ENCODE assay signal across 13 cellular contexts in the genomic region with DNA sequence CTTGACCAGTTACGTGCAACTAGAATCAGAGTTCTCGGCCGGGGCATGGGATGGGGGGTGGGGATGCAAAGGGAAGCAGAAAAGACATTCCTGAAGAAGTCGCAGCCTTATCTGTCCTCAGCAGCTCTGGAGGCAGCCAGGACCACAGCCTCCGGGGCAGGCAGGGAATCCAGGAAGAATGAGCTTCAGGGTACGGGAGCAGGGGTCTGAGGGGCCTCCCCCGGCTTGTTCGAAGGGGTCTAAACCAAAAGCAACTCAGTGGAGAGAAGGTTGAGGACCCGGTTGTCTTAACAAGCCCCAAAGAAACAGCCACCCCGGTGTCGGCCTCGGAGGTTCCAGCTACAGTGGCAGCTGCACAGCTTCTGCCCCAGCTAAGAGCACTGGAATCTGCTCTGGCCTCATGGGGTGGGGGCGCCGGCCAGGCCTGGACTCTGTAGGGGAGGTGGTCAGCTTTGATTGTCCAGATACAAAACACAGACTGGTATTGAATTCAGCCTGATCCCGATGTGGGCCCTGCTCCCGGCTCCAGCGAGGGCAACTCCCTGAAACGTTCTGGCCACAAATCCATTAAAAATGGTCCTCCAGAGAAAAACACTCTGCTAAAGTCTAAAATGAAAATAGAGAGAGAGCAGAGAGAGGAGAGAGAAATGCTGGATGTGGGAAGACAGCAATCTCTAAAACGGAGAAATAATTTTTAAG. TPM values are rescaled to one million over a fixed set of nuclear protein-coding genes. Genes with fewer than 3 reads are reported as not detected.
A peak's percentile ranks its signal among the peaks of the same experiment; 100 is the strongest.
DNase-seq lines count a peak whose midpoint lies in the region; TF ChIP-seq lines count a peak whose summit lies in the region.
"Had no signal": no experiment of that assay in that cellular context is flagged by ENCODE, and none has a peak within 500 bp of the region (broad histone marks: within the 10 kb centered on the region; RNA-seq: fewer than 3 reads in every experiment).

No MANE protein-coding gene starts in this region.

- WGBS in endodermal cell (ENCODE audit: insufficient coverage in 1 of 2, insufficient read length in 1 of 2), 2 experiments, result 1 to 2% methylated on average over 11 to 19 of the region's 19 CpGs
- 13 to 25% methylated on average over 19 of the region's 19 CpGs for WGBS in thyroid gland, 2 donors

- peak overlapping the region; percentile 27 for H3K4me3 Mint-ChIP-seq in endodermal cell
- H3K4me3 Mint-ChIP-seq: activated CD8-positive, alpha-beta memory T cell treated with anti-CD3 and anti-CD28 coated beads, Interleukin-2, amount 10 ng/mL, durations not matched to agents 7 days and 5 days had no signal

- H3K36me3 ChIP-seq in endodermal cell (ENCODE audit: control insufficient read depth, insufficient read depth, low read length), result no peaks in the 10 kb centered on the region
- peaks cover 7 to 9% of the 10 kb centered on the region in 2 donors for H3K36me3 ChIP-seq in mucosa of rectum (ENCODE audit: control insufficient read depth in 2 of 2, insufficient read depth in 2 of 2, low read length in 2 of 2)
- H3K36me3 ChIP-seq in thyroid gland, result no peaks in the 10 kb centered on the region

- peaks cover 13% of the 10 kb centered on the region for H3K4me1 ChIP-seq in endodermal cell (ENCODE audit: control insufficient read depth, insufficient read depth, low read length)
- H3K4me1 ChIP-seq in mucosa of rectum (ENCODE audit: control insufficient read depth in 2 of 2, insufficient read depth in 2 of 2, low read length in 2 of 2), result peaks cover 31 to 33% of the 10 kb centered on the region in 2 donors
- no peaks in the 10 kb centered on the region for H3K4me1 ChIP-seq in thyroid gland

- H3K9me3 ChIP-seq in endodermal cell (ENCODE audit: control insufficient read depth, low read length), result peaks cover 13% of the 10 kb centered on the region
- no peaks in the 10 kb centered on the region for H3K9me3 ChIP-seq in mucosa of rectum (ENCODE audit: control insufficient read depth in 2 of 2, low read length in 2 of 2)
- H3K9me3 ChIP-seq in thyroid gland, result no peaks in the 10 kb centered on the region
- H3K9me3 ChIP-seq: Caco-2 had no signal

- H3K27me3 Mint-ChIP-seq in endodermal cell (ENCODE audit: insufficient read depth), result no peaks in the 10 kb centered on the region

- peaks cover 16% of the 10 kb centered on the region for H3K4me1 Mint-ChIP-seq in endodermal cell

- no peak overlapping the region for H3K27ac Mint-ChIP-seq in endodermal cell
- H3K27ac Mint-ChIP-seq: activated CD8-positive, alpha-beta memory T cell treated with anti-CD3 and anti-CD28 coated beads, Interleukin-2, amount 10 ng/mL, durations not matched to agents 7 days and 5 days had no signal

- intact Hi-C loops in thyroid gland (cut with DNase I), result no loop called here

- peak; percentile 57 for DNase-seq in NCI-H69 (lab: John Stamatoyannopoulos, UW)
- DNase-seq in endodermal cell, result peak; percentile 89
- DNase-seq in thyroid gland, result no peak
- no peak for DNase-seq in cerebellar nuclear complex (lab: John Stamatoyannopoulos, UW)
- no peak for DNase-seq in HCEC 1CT
- no peak for DNase-seq in NCI-H510A treated with DMSO at 0.1 percent for 48 hours (lab: John Stamatoyannopoulos, UW)
- DNase-seq: activated CD8-positive, alpha-beta memory T cell treated with anti-CD3 and anti-CD28 coated beads, Interleukin-2, amount 10 ng/mL, durations not matched to agents 7 days and 5 days; Caco-2; MV-4-11; SHP77 treated with DMSO at 0.1 percent for 48 hours had no signal

- no peak for TF ChIP-seq POLR2A in thyroid gland (IDR thresholded peaks at IDR 0.05)

- no peaks in the 10 kb centered on the region for H3K9me3 Mint-ChIP-seq in endodermal cell

- H3K4me3 ChIP-seq in endodermal cell (ENCODE audit: low read length) (peak overlapping the region; percentile 69), mucosa of rectum (ENCODE audit: low read length in 2 of 2) (peak overlapping the region; percentile 6 to 19), thyroid gland (replicated peaks in 1 of 3) (no peak overlapping the region)

- H3K27ac ChIP-seq in endodermal cell (ENCODE audit: low read depth, low read length) (no peak overlapping the region), mucosa of rectum (ENCODE audit: low read depth in 2 of 2, low read length in 2 of 2) (peak overlapping the region; percentile 69 to 77), thyroid gland (peak overlapping the region in 2 of 3 donors; percentile 33 to 36)
- H3K27ac ChIP-seq: HL-60 had no signal

- H3K36me3 Mint-ChIP-seq in endodermal cell (ENCODE audit: low read depth), result no peaks in the 10 kb centered on the region

- H3K9ac ChIP-seq in endodermal cell (ENCODE audit: extremely low read depth, low read length, poor library complexity, severe bottlenecking), result no peak overlapping the region
- H3K9ac ChIP-seq in mucosa of rectum (ENCODE audit: low read depth in 1 of 2, low read length in 2 of 2), result peak overlapping the region in 1 of 2 donors; percentile 62

- no peak for TF ChIP-seq CTCF in endodermal cell (conservative IDR thresholded peaks at IDR 0.05)
- no peak for TF ChIP-seq CTCF in thyroid gland (IDR thresholded peaks at IDR 0.05)

- H3K27me3 ChIP-seq in endodermal cell (ENCODE audit: control insufficient read depth, insufficient read depth, low read length, poor library complexity, severe bottlenecking) (peaks cover 100% of the 10 kb centered on the region), mucosa of rectum (ENCODE audit: control insufficient read depth in 2 of 2, insufficient read depth in 2 of 2, low read length in 2 of 2) (peaks cover 0 to 3% of the 10 kb centered on the region in 2 donors), thyroid gland (peaks cover 41% of the 10 kb centered on the region)

RNA-seq across cellular contexts. Expression of gene HOXB4, which starts 7.7 kb away (rescaled TPM):
- total RNA-seq in endodermal cell (not detected), thyroid gland (1 to 10 TPM in 1 of 4 donors, under 1 TPM in 3; 0.67 to 1.2 (median 0.80) TPM)
- 3.5 TPM for polyA plus RNA-seq in endodermal cell (2013, experiment 1 of 2)
- 3.4 TPM for polyA plus RNA-seq in endodermal cell (2013, experiment 2 of 2)

RNA-seq across cellular contexts. Expression of gene HOXB3, which starts 19.6 kb away (rescaled TPM):
- total RNA-seq in endodermal cell (not detected), thyroid gland (1 to 10 TPM; 1.5 to 6.7 (median 4.3) TPM)
- 36.0 TPM for polyA plus RNA-seq in endodermal cell (2013, experiment 1 of 2)
- polyA plus RNA-seq in endodermal cell (2013, experiment 2 of 2), result 33.5 TPM

RNA-seq across cellular contexts. Expression of gene HOXB5, which starts 23.1 kb away (rescaled TPM):
- total RNA-seq in endodermal cell, result not detected
- 5.3 TPM for polyA plus RNA-seq in endodermal cell (2013, experiment 1 of 2)
- polyA plus RNA-seq in endodermal cell (2013, experiment 2 of 2), result 2.5 TPM
- 1 to 10 TPM in 1 of 4 donors, under 1 TPM in 2, not detected in 1; 0.11 to 1.6 (median 0.49) TPM for total RNA-seq in thyroid gland
- total RNA-seq: Caco-2 had no signal

RNA-seq across cellular contexts. Expression of gene HOXB2, which starts 25.6 kb away (rescaled TPM):
- total RNA-seq in endodermal cell (under 1 TPM in 1 of 2 donors, not detected in 1; 0.22 TPM), thyroid gland (1 to 10 TPM; 2.6 to 9.4 (median 5.2) TPM)
- 121 TPM for polyA plus RNA-seq in endodermal cell (2013, experiment 1 of 2)
- polyA plus RNA-seq in endodermal cell (2013, experiment 2 of 2), result 124 TPM
- total RNA-seq: NCI-H460 had no signal

RNA-seq across cellular contexts. Expression of gene HOXB6, which starts 34.3 kb away (rescaled TPM):
- total RNA-seq in endodermal cell, result not detected
- 14.4 TPM for polyA plus RNA-seq in endodermal cell (2013, experiment 1 of 2)
- 10.0 TPM for polyA plus RNA-seq in endodermal cell (2013, experiment 2 of 2)
- total RNA-seq in thyroid gland, result 1 to 10 TPM in 2 of 4 donors, under 1 TPM in 2; 0.54 to 4.2 (median 1.3) TPM

Comparison
In these comparisons a context has a peak if more than half of its experiments do, and no peak if none do; other contexts are left out.
1. DNase-seq: peak in NCI-H69 (single experiment) and endodermal cell (single experiment); none in thyroid gland (0 of 2), cerebellar nuclear complex (0 of 2), HCEC 1CT (single experiment) and NCI-H510A treated with DMSO at 0.1 percent for 48 hours (single experiment).
2. H3K4me3 ChIP-seq: peak in endodermal cell (single experiment) and mucosa of rectum (2 of 2); none in thyroid gland (0 of 3).